Comparison of ENCODE assay signal across 2 cellular contexts in the genomic region with DNA sequence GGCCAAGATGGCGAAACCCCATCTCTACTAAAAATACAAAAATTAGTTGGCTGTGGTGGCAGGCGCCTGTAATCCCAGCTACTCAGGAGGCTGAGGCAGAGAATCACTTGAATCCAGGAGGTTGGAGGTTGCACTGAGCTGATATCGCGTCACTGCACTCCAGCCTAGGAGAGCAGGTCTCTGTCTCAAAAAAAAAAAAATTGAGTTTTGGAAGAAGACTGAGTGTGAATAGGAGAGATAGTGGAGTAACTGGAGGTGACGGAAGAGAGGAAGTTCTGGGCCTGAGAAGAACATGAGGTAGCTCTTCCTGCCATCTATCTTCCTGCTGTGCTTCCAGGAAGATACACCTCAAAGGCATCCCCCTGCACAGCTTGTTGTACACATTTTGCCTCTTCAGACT.
A peak's percentile ranks its signal among the peaks of the same experiment; 100 is the strongest.
TF ChIP-seq lines count a peak whose summit lies in the region.

No MANE protein-coding gene starts in this region.

TF ChIP-seq in IMR-90, 13 proteins besides CTCF, POLR2A, EP300 and RAD21:
- TF ChIP-seq NFE2L2 (IDR thresholded peaks at IDR 0.05; ENCODE audit: low read depth, low read length) = no peak
- TF ChIP-seq RCOR1 (IDR thresholded peaks at IDR 0.05; ENCODE audit: insufficient replicate concordance, low read length) = no peak
- no peak for TF ChIP-seq RFX5 (IDR thresholded peaks at IDR 0.05; ENCODE audit: low read depth, low read length)
- no peak for TF ChIP-seq SMC3 (IDR thresholded peaks at IDR 0.05; ENCODE audit: low read depth, low read length)
- TF ChIP-seq MXI1 (IDR thresholded peaks at IDR 0.05; ENCODE audit: borderline replicate concordance, low read depth, low read length) = no peak
- TF ChIP-seq BHLHE40 (IDR thresholded peaks at IDR 0.05; ENCODE audit: low read depth, low read length) = no peak
- TF ChIP-seq CEBPB (IDR thresholded peaks at IDR 0.05; ENCODE audit: low read depth, low read length) = no peak
- no peak for TF ChIP-seq ELK1 (IDR thresholded peaks at IDR 0.05; ENCODE audit: borderline replicate concordance, low read depth, low read length)
- TF ChIP-seq USF2 (IDR thresholded peaks at IDR 0.05; ENCODE audit: low read depth, low read length) = no peak
- TF ChIP-seq MAFK (IDR thresholded peaks at IDR 0.05; ENCODE audit: low read depth, low read length) = no peak
- no peak for TF ChIP-seq FOS (IDR thresholded peaks at IDR 0.05; ENCODE audit: low read depth, low read length)
- TF ChIP-seq MAZ (IDR thresholded peaks at IDR 0.05; ENCODE audit: borderline replicate concordance, low read depth, low read length) = no peak
- no peak for TF ChIP-seq CHD1 (IDR thresholded peaks at IDR 0.05; ENCODE audit: low read depth, low read length)

TF ChIP-seq in K562, 482 proteins besides CTCF, POLR2A, EP300 and RAD21 (continues in another document):
- TF ChIP-seq RBBP5 (IDR thresholded peaks at IDR 0.05; ENCODE audit: borderline replicate concordance, insufficient read depth, low read length, poor library complexity, severe bottlenecking) (no peak), BRD4 (IDR thresholded peaks at IDR 0.05) (no peak), ETV6 (IDR thresholded peaks at IDR 0.05; ENCODE audit: borderline replicate concordance in 1 of 2, low read depth in 2 of 2, low read length in 1 of 2) (0 out of 4 replicates have a peak, but pooled peaks of 1 of the 2 experiments have one; percentile 26), ETV6 (CRISPR knock-in tag; IDR thresholded peaks at IDR 0.05; ENCODE audit: borderline replicate concordance) (no peak), HINFP (tag; conservative IDR thresholded peaks at IDR 0.05; ENCODE audit: low read depth) (no peak), NFIC (IDR thresholded peaks at IDR 0.05) (no peak), MITF (IDR thresholded peaks at IDR 0.05) (no peak), CBFA2T2 (conservative IDR thresholded peaks at IDR 0.05) (peak; percentile 80), ZFP36 (IDR thresholded peaks at IDR 0.05; ENCODE audit: low read depth, low read length, partially characterized antibody) (no peak), IRF2 (CRISPR knock-in tag; IDR thresholded peaks at IDR 0.05) (no peak), EZH2 (IDR thresholded peaks at IDR 0.05; ENCODE audit: borderline replicate concordance, low read depth, low read length) (no peak), GABPB2 (CRISPR knock-in tag; conservative IDR thresholded peaks at IDR 0.05) (no peak), CBFA2T3 (IDR thresholded peaks at IDR 0.05) (peak; percentile 90), FIP1L1 (IDR thresholded peaks at IDR 0.05; ENCODE audit: low read depth, low read length, poor library complexity, severe bottlenecking) (no peak), ARID1B (IDR thresholded peaks at IDR 0.05) (peak; percentile 78), NCOR1 (IDR thresholded peaks at IDR 0.05) (peak; percentile 53; the same call in 1 of the 2 replicates), ZNF282 (CRISPR knock-in tag; IDR thresholded peaks at IDR 0.05) (no peak), ZNF589 (CRISPR knock-in tag; IDR thresholded peaks at IDR 0.05; ENCODE audit: low read depth) (no peak), ZNF384 (IDR thresholded peaks at IDR 0.05; ENCODE audit: low read depth, low read length) (peak; percentile 70; the same call in 1 of the 2 replicates), POLR2B (IDR thresholded peaks at IDR 0.05; ENCODE audit: low read depth, partially characterized antibody) (no peak), SPI1 (IDR thresholded peaks at IDR 0.05; ENCODE audit: borderline replicate concordance, low read depth, low read length) (peak; percentile 61; the same call in 1 of the 2 replicates), CEBPB (tag; IDR thresholded peaks at IDR 0.05) (no peak), SIX5 (IDR thresholded peaks at IDR 0.05; ENCODE audit: borderline replicate concordance in 1 of 2, insufficient read depth in 1 of 2, low read depth in 1 of 2, low read length in 2 of 2) (no peak), KDM1A (IDR thresholded peaks at IDR 0.05) (peak in 1 of 2 experiments; percentile 25; a peak in 1 of 4 replicates), ELK1 (CRISPR knock-in tag; IDR thresholded peaks at IDR 0.05) (no peak), NFIX (CRISPR knock-in tag; IDR thresholded peaks at IDR 0.05; ENCODE audit: low read depth) (no peak), TCF3 (CRISPR knock-in tag; IDR thresholded peaks at IDR 0.05) (peak; percentile 58), ZNF124 (CRISPR knock-in tag; IDR thresholded peaks at IDR 0.05) (no peak), HDAC1 (IDR thresholded peaks at IDR 0.05) (peak in 1 of 2 experiments; percentile 29; a peak in 1 of 4 replicates), CHD7 (IDR thresholded peaks at IDR 0.05; ENCODE audit: low read depth, low read length) (no peak), ETV1 (tag; conservative IDR thresholded peaks at IDR 0.05; ENCODE audit: low read depth) (no peak), ZNF134 (CRISPR knock-in tag; conservative IDR thresholded peaks at IDR 0.05) (no peak), TRIM24 (IDR thresholded peaks at IDR 0.05) (peak in 1 of 2 experiments; percentile 25; a peak in 2 of 4 replicates), ZBTB8A (IDR thresholded peaks at IDR 0.05; ENCODE audit: partially characterized antibody) (no peak), MEF2D (tag; conservative IDR thresholded peaks at IDR 0.05; ENCODE audit: low read depth) (no peak), ZNF184 (CRISPR knock-in tag; IDR thresholded peaks at IDR 0.05) (no peak)
- TF ChIP-seq, protein P1, sequence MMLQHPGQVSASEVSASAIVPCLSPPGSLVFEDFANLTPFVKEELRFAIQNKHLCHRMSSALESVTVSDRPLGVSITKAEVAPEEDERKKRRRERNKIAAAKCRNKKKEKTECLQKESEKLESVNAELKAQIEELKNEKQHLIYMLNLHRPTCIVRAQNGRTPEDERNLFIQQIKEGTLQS (IDR thresholded peaks at IDR 0.05) = no peak
- TF ChIP-seq, protein P1 (CRISPR knock-in tag; conservative IDR thresholded peaks at IDR 0.05) = no peak
- TF ChIP-seq, protein P2, sequence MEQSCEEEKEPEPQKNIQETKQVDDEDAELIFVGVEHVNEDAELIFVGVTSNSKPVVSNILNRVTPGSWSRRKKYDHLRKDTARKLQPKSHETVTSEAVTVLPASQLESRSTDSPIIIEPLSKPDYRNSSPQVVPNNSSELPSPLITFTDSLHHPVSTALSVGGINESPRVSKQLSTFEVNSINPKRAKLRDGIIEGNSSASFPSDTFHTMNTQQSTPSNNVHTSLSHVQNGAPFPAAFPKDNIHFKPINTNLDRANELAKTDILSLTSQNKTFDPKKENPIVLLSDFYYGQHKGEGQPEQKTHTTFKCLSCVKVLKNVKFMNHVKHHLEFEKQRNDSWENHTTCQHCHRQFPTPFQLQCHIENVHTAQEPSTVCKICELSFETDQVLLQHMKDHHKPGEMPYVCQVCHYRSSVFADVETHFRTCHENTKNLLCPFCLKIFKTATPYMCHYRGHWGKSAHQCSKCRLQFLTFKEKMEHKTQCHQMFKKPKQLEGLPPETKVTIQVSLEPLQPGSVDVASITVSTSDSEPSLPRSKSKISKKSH (CRISPR knock-in tag; IDR thresholded peaks at IDR 0.05) = no peak
- TF ChIP-seq, protein P3, sequence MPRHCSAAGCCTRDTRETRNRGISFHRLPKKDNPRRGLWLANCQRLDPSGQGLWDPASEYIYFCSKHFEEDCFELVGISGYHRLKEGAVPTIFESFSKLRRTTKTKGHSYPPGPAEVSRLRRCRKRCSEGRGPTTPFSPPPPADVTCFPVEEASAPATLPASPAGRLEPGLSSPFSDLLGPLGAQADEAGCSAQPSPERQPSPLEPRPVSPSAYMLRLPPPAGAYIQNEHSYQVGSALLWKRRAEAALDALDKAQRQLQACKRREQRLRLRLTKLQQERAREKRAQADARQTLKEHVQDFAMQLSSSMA (CRISPR knock-in tag; IDR thresholded peaks at IDR 0.05) = no peak
